In the genomic region with DNA sequence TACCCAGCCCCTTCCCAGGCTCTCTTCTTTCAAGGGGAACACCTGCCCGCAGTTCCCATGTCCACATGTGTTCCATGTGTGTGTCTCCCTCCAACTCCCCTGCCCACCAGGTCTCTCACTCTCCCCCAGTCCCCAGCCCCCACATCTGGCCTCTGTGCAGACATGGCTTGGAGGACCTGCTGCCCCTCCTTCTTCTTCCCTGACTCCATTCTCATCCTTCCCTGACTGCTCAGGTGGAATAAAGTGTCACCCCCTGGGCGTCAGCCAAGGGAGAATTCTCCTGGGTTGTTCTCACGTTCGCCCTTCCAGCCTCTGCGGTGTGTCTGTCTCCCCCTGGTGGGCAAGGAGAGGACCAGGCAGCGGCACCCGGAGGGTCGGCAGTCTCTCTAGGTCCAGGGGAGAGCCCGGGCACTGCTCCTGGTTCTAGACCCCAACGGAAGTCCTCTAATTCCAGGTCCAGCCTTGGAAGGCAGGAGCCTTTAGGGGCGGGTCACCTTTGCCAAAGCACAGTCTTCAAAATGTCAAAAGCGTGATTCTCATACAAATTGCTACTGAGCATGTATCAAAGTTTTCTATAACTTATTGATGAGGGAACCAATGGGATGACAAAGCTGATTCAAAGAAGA, we compare ENCODE assay signal across 8 cellular contexts. TPM values are rescaled to one million over a fixed set of nuclear protein-coding genes. Genes with fewer than 3 reads are reported as not detected.
A peak's percentile ranks its signal among the peaks of the same experiment; 100 is the strongest.
DNase-seq lines count a peak whose midpoint lies in the region; ATAC-seq and TF ChIP-seq lines count a peak whose summit lies in the region.

No MANE protein-coding gene starts in this region.

- no peak overlapping the region for H3K4me3 ChIP-seq in neutrophil (ENCODE audit: low read depth in 1 of 2, low read length in 1 of 2)
- no peak overlapping the region for H3K4me3 ChIP-seq in thyroid gland (replicated peaks in 1 of 3)

- H3K4me3 Mint-ChIP-seq in activated CD8-positive, alpha-beta memory T cell treated with anti-CD3 and anti-CD28 coated beads, Interleukin-2, amount 10 ng/mL, durations not matched to agents 7 days and 5 days: no peak overlapping the region

- H3K9me3 Mint-ChIP-seq in activated CD8-positive, alpha-beta memory T cell treated with anti-CD3 and anti-CD28 coated beads, Interleukin-2, amount 10 ng/mL, durations not matched to agents 7 days and 5 days (ENCODE audit: low read depth): no peaks in the 10 kb centered on the region

- no peak for TF ChIP-seq POLR2A in erythroblast (IDR thresholded peaks at IDR 0.05; ENCODE audit: low read length)
- no peak for TF ChIP-seq POLR2A in thyroid gland (IDR thresholded peaks at IDR 0.05)

- CTCF ChIA-PET in activated CD8-positive, alpha-beta memory T cell treated with anti-CD3 and anti-CD28 coated beads, Interleukin-2, amount 10 ng/mL, durations not matched to agents 7 days and 5 days (lab: Charles Lee): interaction anchor here (0.7 to 6.5 kb wide), 12 partner anchors 10 to 91 kb away, joined by 3 to 101 read pairs (median 9); a partner anchor contains a TSS

- H3K27ac Mint-ChIP-seq in activated CD8-positive, alpha-beta memory T cell treated with anti-CD3 and anti-CD28 coated beads, Interleukin-2, amount 10 ng/mL, durations not matched to agents 7 days and 5 days: peak overlapping the region; percentile 47

- H3K9me3 ChIP-seq in neutrophil: no peaks in the 10 kb centered on the region
- H3K9me3 ChIP-seq in thyroid gland: no peaks in the 10 kb centered on the region

- no peaks in the 10 kb centered on the region for H3K36me3 ChIP-seq in neutrophil
- no peaks in the 10 kb centered on the region for H3K36me3 ChIP-seq in thyroid gland

- DNase-seq in COLO829 (ENCODE audit: low spot score) (peak; percentile 74), NOMO-1 treated with dmso at 0.1 percent for 144 hours (lab: John Stamatoyannopoulos, UW; ENCODE audit: unreplicated experiment) (peak; percentile 46), erythroblast (lab: John Stamatoyannopoulos, UW) (peak; percentile 50 to 71), thyroid gland (peak; percentile 96 to 97)
- DNase-seq in activated CD8-positive, alpha-beta memory T cell treated with anti-CD3 and anti-CD28 coated beads, Interleukin-2, amount 10 ng/mL, durations not matched to agents 7 days and 5 days: peak; percentile 80

- H3K27me3 ChIP-seq in neutrophil (peaks cover 81% of the 10 kb centered on the region), thyroid gland (no peaks in the 10 kb centered on the region)

- H3K4me1 ChIP-seq in neutrophil (ENCODE audit: control insufficient read depth in 1 of 2, insufficient read depth in 1 of 2, low read depth in 1 of 2, low read length in 1 of 2) (no peaks in the 10 kb centered on the region), thyroid gland (peaks cover 7 to 13% of the 10 kb centered on the region in 2 donors)

- intact Hi-C loops in thyroid gland (cut with DNase I): loop anchor here (5.0 kb wide), 1 partner anchor 51 kb away; a partner anchor contains a TSS

- peaks cover 12% of the 10 kb centered on the region for H3K27me3 Mint-ChIP-seq in activated CD8-positive, alpha-beta memory T cell treated with anti-CD3 and anti-CD28 coated beads, Interleukin-2, amount 10 ng/mL, durations not matched to agents 7 days and 5 days

- no peak overlapping the region for H3K27ac ChIP-seq in neutrophil
- H3K27ac ChIP-seq in thyroid gland: no peak overlapping the region

- ATAC-seq in HG03159 (IDR thresholded peaks at IDR 0.05; ENCODE audit: unreplicated experiment): peak; percentile 62
- peak; percentile 81 for ATAC-seq in activated CD8-positive, alpha-beta memory T cell treated with anti-CD3 and anti-CD28 coated beads, Interleukin-2, amount 10 ng/mL, durations not matched to agents 7 days and 5 days
- no peak for ATAC-seq in HG03457 (IDR thresholded peaks at IDR 0.05; ENCODE audit: unreplicated experiment)

- TF ChIP-seq CTCF in neutrophil (IDR thresholded peaks at IDR 0.05) (peak; percentile 35), thyroid gland (IDR thresholded peaks at IDR 0.05) (peak; percentile 67 to 94 (median 90))

- peaks cover 32% of the 10 kb centered on the region for H3K4me1 Mint-ChIP-seq in activated CD8-positive, alpha-beta memory T cell treated with anti-CD3 and anti-CD28 coated beads, Interleukin-2, amount 10 ng/mL, durations not matched to agents 7 days and 5 days

- WGBS in thyroid gland, 2 donors: 8% methylated on average over 10 to 12 of the region's 12 CpGs

- no peaks in the 10 kb centered on the region for H3K36me3 Mint-ChIP-seq in activated CD8-positive, alpha-beta memory T cell treated with anti-CD3 and anti-CD28 coated beads, Interleukin-2, amount 10 ng/mL, durations not matched to agents 7 days and 5 days

RNA-seq across cellular contexts. Expression of a gene that starts 50.5 kb away (rescaled TPM):
- 1 to 10 TPM; 1.3 to 3.1 TPM for total RNA-seq in activated CD8-positive, alpha-beta memory T cell treated with anti-CD3 and anti-CD28 coated beads, Interleukin-2, amount 10 ng/mL, durations not matched to agents 7 days and 5 days
- total RNA-seq in thyroid gland: 10 to 100 TPM; 24.2 to 55.8 (median 42.4) TPM

RNA-seq across cellular contexts. Expression of a gene that starts 57.4 kb away (rescaled TPM):
- under 1 TPM; 0.35 to 0.68 TPM for total RNA-seq in activated CD8-positive, alpha-beta memory T cell treated with anti-CD3 and anti-CD28 coated beads, Interleukin-2, amount 10 ng/mL, durations not matched to agents 7 days and 5 days
- 10 to 100 TPM in 3 of 4 donors, 1 to 10 TPM in 1; 1.3 to 38.5 (median 16.5) TPM for total RNA-seq in thyroid gland

Comparison
In these comparisons a context has a peak if more than half of its experiments do, and no peak if none do; other contexts are left out.
1. DNase-seq: peak in every context shown above with its lines; median percentile 96 in thyroid gland; 80 in activated CD8-positive, alpha-beta memory T cell treated with anti-CD3 and anti-CD28 coated beads, Interleukin-2, amount 10 ng/mL, durations not matched to agents 7 days and 5 days; 74 in COLO829; 60 in erythroblast; 46 in NOMO-1 treated with dmso at 0.1 percent for 144 hours.
2. RNA of a gene that starts 50.5 kb away (total RNA-seq): 24.2 to 55.8 TPM in thyroid gland; 1.3 to 3.1 TPM in activated CD8-positive, alpha-beta memory T cell treated with anti-CD3 and anti-CD28 coated beads, Interleukin-2, amount 10 ng/mL, durations not matched to agents 7 days and 5 days; every median in the first group is over 4 times any median in the second.